9 cellular contexts compared by ENCODE assay signal in the genomic region with DNA sequence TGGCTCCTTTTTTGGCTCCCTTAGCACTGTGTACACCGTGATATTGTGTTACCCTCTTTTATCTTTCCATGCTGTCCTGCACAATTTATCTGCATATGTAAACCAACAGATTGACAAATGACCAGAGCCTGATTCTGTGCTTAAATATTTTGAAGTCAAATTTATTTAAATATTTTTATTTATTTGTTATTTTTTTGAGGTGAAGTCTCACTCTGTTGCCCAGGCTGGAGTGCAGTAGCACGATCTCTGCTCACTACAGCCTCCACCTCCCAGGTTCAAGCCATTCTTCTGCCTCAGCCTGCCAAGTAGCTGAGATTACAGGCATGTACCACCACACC. TPM values are rescaled to one million over a fixed set of nuclear protein-coding genes. Genes with fewer than 3 reads are reported as not detected.
A peak's percentile ranks its signal among the peaks of the same experiment; 100 is the strongest.
DNase-seq lines count a peak whose midpoint lies in the region; ATAC-seq and TF ChIP-seq lines count a peak whose summit lies in the region.
"Had no signal": no experiment of that assay in that cellular context is flagged by ENCODE, and none has a peak within 500 bp of the region (broad histone marks: within the 10 kb centered on the region; RNA-seq: fewer than 3 reads in every experiment).

No MANE protein-coding gene starts in this region.

- no peak overlapping the region for H3K27ac ChIP-seq in CD8-positive, alpha-beta memory T cell (ENCODE audit: low read depth, low read length)
- no peak overlapping the region for H3K27ac ChIP-seq in prostate gland
- H3K27ac ChIP-seq in coronary artery = no peak overlapping the region
- H3K27ac ChIP-seq in gastrocnemius medialis = peak overlapping the region in 2 of 4 donors; percentile 5 to 18
- H3K27ac ChIP-seq: WERI-Rb-1 had no signal

- H3K36me3 ChIP-seq in CD8-positive, alpha-beta memory T cell (ENCODE audit: insufficient read depth, low read length) = peaks cover 32% of the 10 kb centered on the region
- peaks cover 5% of the 10 kb centered on the region for H3K36me3 ChIP-seq in mucosa of descending colon (ENCODE audit: low read depth)
- H3K36me3 ChIP-seq in prostate gland = peaks cover 0 to 4% of the 10 kb centered on the region in 2 donors
- peaks cover 0 to 40% of the 10 kb centered on the region in 2 donors for H3K36me3 ChIP-seq in gastrocnemius medialis

- intact Hi-C loops in mucosa of descending colon (cut with DNase I, micrococcal nuclease) = loop anchor here in 1 of 2 donors (5.0 kb wide), 2 partner anchors 78 to 133 kb away; no protein-coding TSS in a partner anchor
- intact Hi-C loops in prostate gland (cut with DNase I) = loop anchor here (5.0 kb wide), 2 partner anchors 78 to 133 kb away; no protein-coding TSS in a partner anchor
- intact Hi-C loops in gastrocnemius medialis (cut with DNase I; ENCODE audit: low total_unique reads) = loop anchor here (1.0 to 2.0 kb wide), 3 partner anchors 79 to 135 kb away; no protein-coding TSS in a partner anchor

- CTCF ChIA-PET in CD8-positive, alpha-beta memory T cell (lab: Charles Lee) = interaction anchor here (0.7 to 5.4 kb wide), 26 partner anchors 9 to 185 kb away, joined by 3 to 88 read pairs (median 6); partner anchors contain the start of genes PMF1, SEMA4A, SLC25A44 and SMG5
- CTCF ChIA-PET in WTC11 (lab: Charles Lee) = interaction anchor here (0.6 to 10.2 kb wide), 42 partner anchors 12 to 843 kb away, joined by 3 to 358 read pairs (median 6); partner anchors contain the start of genes LMNA, PAQR6, PMF1 and SEMA4A

- H3K4me1 Mint-ChIP-seq in CD8-positive, alpha-beta memory T cell = peaks cover 28 to 43% (median 34%) of the 10 kb centered on the region in 3 donors
- peaks cover 4% of the 10 kb centered on the region for H3K4me1 Mint-ChIP-seq in WTC11

- TF ChIP-seq POLR2A in prostate gland (IDR thresholded peaks at IDR 0.05) = no peak
- no peak for TF ChIP-seq POLR2A in gastrocnemius medialis (IDR thresholded peaks at IDR 0.05)

- no peaks in the 10 kb centered on the region for H3K9me3 ChIP-seq in CD8-positive, alpha-beta memory T cell (ENCODE audit: low read length)
- no peaks in the 10 kb centered on the region for H3K9me3 ChIP-seq in mucosa of descending colon
- no peaks in the 10 kb centered on the region for H3K9me3 ChIP-seq in prostate gland
- no peaks in the 10 kb centered on the region for H3K9me3 ChIP-seq in gastrocnemius medialis

- H3K27me3 ChIP-seq in CD8-positive, alpha-beta memory T cell (ENCODE audit: insufficient read depth, low read length, poor library complexity, severe bottlenecking) = no peaks in the 10 kb centered on the region
- no peaks in the 10 kb centered on the region for H3K27me3 ChIP-seq in prostate gland (replicated peaks; ENCODE audit: insufficient read depth)
- H3K27me3 ChIP-seq in gastrocnemius medialis = no peaks in the 10 kb centered on the region

- no peak overlapping the region for H3K4me3 ChIP-seq in CD8-positive, alpha-beta memory T cell (ENCODE audit: low read length)
- H3K4me3 ChIP-seq in mucosa of descending colon = no peak overlapping the region
- no peak overlapping the region for H3K4me3 ChIP-seq in prostate gland
- no peak overlapping the region for H3K4me3 ChIP-seq in coronary artery
- H3K4me3 ChIP-seq in gastrocnemius medialis = no peak overlapping the region

- 14% methylated on average over 2 of the region's 2 CpGs for WGBS in prostate gland

- H3K4me3 Mint-ChIP-seq in CD8-positive, alpha-beta memory T cell = peak overlapping the region in 1 of 7 donors; percentile 3
- H3K4me3 Mint-ChIP-seq in WTC11 = no peak overlapping the region

- H3K27me3 Mint-ChIP-seq in CD8-positive, alpha-beta memory T cell = no peaks in the 10 kb centered on the region
- no peaks in the 10 kb centered on the region for H3K27me3 Mint-ChIP-seq in WTC11 (ENCODE audit: low read depth)

- H3K36me3 Mint-ChIP-seq in CD8-positive, alpha-beta memory T cell = peaks cover 6 to 63% (median 22%) of the 10 kb centered on the region in 3 donors
- peaks cover 51% of the 10 kb centered on the region for H3K36me3 Mint-ChIP-seq in WTC11

- in situ Hi-C loops in gastrocnemius medialis (cut with MboI; ENCODE audit: low sequenced_read_pairs in 4 of 4) = loop anchor here in 3 of 4 donors (5.0 kb wide), 2 partner anchors 78 to 138 kb away; no protein-coding TSS in a partner anchor

- no peak for TF ChIP-seq CTCF in WTC11 (IDR thresholded peaks at IDR 0.05)
- TF ChIP-seq CTCF in mucosa of descending colon (IDR thresholded peaks at IDR 0.05) = peak; percentile 5
- no peak for TF ChIP-seq CTCF in prostate gland (IDR thresholded peaks at IDR 0.05)
- TF ChIP-seq CTCF in coronary artery (IDR thresholded peaks at IDR 0.05) = no peak
- peak in 2 of 5 experiments; percentile 5 to 8 for TF ChIP-seq CTCF in gastrocnemius medialis (IDR thresholded peaks at IDR 0.05 in 4 of 5, conservative IDR thresholded peaks at IDR 0.05 in 1 of 5)

- peak overlapping the region; percentile 3 to 77 (median 42) for H3K27ac Mint-ChIP-seq in CD8-positive, alpha-beta memory T cell
- H3K27ac Mint-ChIP-seq in WTC11 = peak overlapping the region; percentile 42

- DNase-seq in CD8-positive, alpha-beta memory T cell = no peak
- DNase-seq in WTC11 (ENCODE audit: low spot score) = no peak
- DNase-seq in mucosa of descending colon = no peak
- no peak for DNase-seq in prostate gland (ENCODE audit: low spot score)
- DNase-seq in coronary artery (ENCODE audit: low spot score) = no peak
- no peak for DNase-seq in gastrocnemius medialis

- ATAC-seq in GM21515 (IDR thresholded peaks at IDR 0.05; ENCODE audit: unreplicated experiment) (peak; percentile 6), WTC11 (no peak), mucosa of descending colon (no peak), HG02840 (IDR thresholded peaks at IDR 0.05; ENCODE audit: low FRiP score, unreplicated experiment) (no peak), gastrocnemius medialis (no peak)

- POLR2A ChIA-PET in CD8-positive, alpha-beta memory T cell (lab: Charles Lee) = interaction anchor here (0.6 to 1.3 kb wide), 4 partner anchors 13 to 135 kb away, joined by 3 to 8 read pairs (median 5); partner anchors contain the start of genes PMF1, SLC25A44 and SMG5
- POLR2A ChIA-PET in WTC11 (lab: Charles Lee) = interaction anchor here (1.0 to 1.5 kb wide), 3 partner anchors 13 to 84 kb away, joined by 5 to 10 read pairs (median 10); partner anchors contain the start of gene PMF1

- H3K9me3 Mint-ChIP-seq in CD8-positive, alpha-beta memory T cell = no peaks in the 10 kb centered on the region
- H3K9me3 Mint-ChIP-seq in WTC11 = no peaks in the 10 kb centered on the region

- no peaks in the 10 kb centered on the region for H3K4me1 ChIP-seq in CD8-positive, alpha-beta memory T cell (ENCODE audit: insufficient read depth, low read length)
- no peaks in the 10 kb centered on the region for H3K4me1 ChIP-seq in mucosa of descending colon (ENCODE audit: low read depth)
- no peaks in the 10 kb centered on the region for H3K4me1 ChIP-seq in prostate gland (replicated peaks)
- peaks cover 0 to 5% of the 10 kb centered on the region in 2 donors for H3K4me1 ChIP-seq in gastrocnemius medialis

TF ChIP-seq in WTC11, 78 proteins besides CTCF, POLR2A, EP300 and RAD21 (continues in another document):
- TF ChIP-seq ZNF263 (CRISPR knock-in tag; IDR thresholded peaks at IDR 0.05; ENCODE audit: low read depth) (no peak), ZNF671 (CRISPR knock-in tag; IDR thresholded peaks at IDR 0.05) (no peak), HMGA2 (CRISPR knock-in tag; IDR thresholded peaks at IDR 0.05) (no peak), ZNF219 (CRISPR knock-in tag; IDR thresholded peaks at IDR 0.05; ENCODE audit: borderline replicate concordance) (no peak), GABPB1 (CRISPR knock-in tag; IDR thresholded peaks at IDR 0.05) (no peak), MYBL2 (CRISPR knock-in tag; IDR thresholded peaks at IDR 0.05) (no peak), ZNF138 (CRISPR knock-in tag; conservative IDR thresholded peaks at IDR 0.05) (no peak)

RNA-seq across cellular contexts. Expression of gene PMF1, which starts 12.8 kb away (rescaled TPM):
- 10 to 100 TPM; 85.9 to 88.3 TPM for total RNA-seq in CD8-positive, alpha-beta memory T cell
- 83.3 TPM for polyA plus RNA-seq in CD8-positive, alpha-beta memory T cell
- total RNA-seq in WTC11 (2021) (112 to 129 TPM (median 115 TPM) in 3 replicates), mucosa of descending colon (10 to 100 TPM; 38.1 to 46.8 (median 43.6) TPM), prostate gland (100 to 1,000 TPM in 1 of 2 donors, 10 to 100 TPM in 1; 64.6 to 125 TPM), gastrocnemius medialis (100 to 1,000 TPM in 2 of 4 donors, 10 to 100 TPM in 2; 73.3 to 119 (median 89.9) TPM)

RNA-seq across cellular contexts. Expression of gene BGLAP, which starts 16.3 kb away (rescaled TPM):
- total RNA-seq in CD8-positive, alpha-beta memory T cell = 1 to 10 TPM in 1 of 2 experiments, under 1 TPM in 1; 0.97 to 1.5 TPM
- polyA plus RNA-seq in CD8-positive, alpha-beta memory T cell = not detected
- 2.3 to 3.8 TPM (median 2.6 TPM) in 3 replicates for total RNA-seq in WTC11 (2021)
- total RNA-seq in mucosa of descending colon = 1 to 10 TPM; 1.4 to 4.6 (median 2.4) TPM
- 1 to 10 TPM; 1.8 to 5.7 TPM for total RNA-seq in prostate gland
- total RNA-seq in gastrocnemius medialis = not detected

RNA-seq across cellular contexts. Expression of gene PAQR6, which starts 22.2 kb away (rescaled TPM):
- total RNA-seq in CD8-positive, alpha-beta memory T cell = 1 to 10 TPM; 1.9 TPM
- 0.53 TPM for polyA plus RNA-seq in CD8-positive, alpha-beta memory T cell
- total RNA-seq in WTC11 (2021) = 5.9 to 7.9 TPM (median 6.5 TPM) in 3 replicates
- total RNA-seq in mucosa of descending colon = 1 to 10 TPM; 1.5 to 6.2 (median 1.9) TPM
- 1 to 10 TPM; 2.8 to 8.6 TPM for total RNA-seq in prostate gland
- total RNA-seq in gastrocnemius medialis = under 1 TPM in 2 of 4 donors, not detected in 2; 0.16 to 0.46 TPM

RNA-seq across cellular contexts. Expression of gene SLC25A44, which starts 31.7 kb away (rescaled TPM):
- 10 to 100 TPM; 30.8 to 32.4 TPM for total RNA-seq in CD8-positive, alpha-beta memory T cell
- polyA plus RNA-seq in CD8-positive, alpha-beta memory T cell = 21.4 TPM
- total RNA-seq in WTC11 (2021) (17.9 to 29.1 TPM (median 19.7 TPM) in 3 replicates), mucosa of descending colon (10 to 100 TPM; 19.8 to 31.1 (median 24.8) TPM), prostate gland (10 to 100 TPM; 14.2 to 16.5 TPM), gastrocnemius medialis (10 to 100 TPM in 3 of 4 donors, 1 to 10 TPM in 1; 9.2 to 19.5 (median 18.5) TPM)

RNA-seq across cellular contexts. Expression of gene SMG5, which starts 57.0 kb away (rescaled TPM):
- total RNA-seq in CD8-positive, alpha-beta memory T cell = 100 to 1,000 TPM; 110 to 117 TPM
- 27.3 TPM for polyA plus RNA-seq in CD8-positive, alpha-beta memory T cell
- total RNA-seq in WTC11 (2021) (87.7 to 109 TPM (median 91.1 TPM) in 3 replicates), mucosa of descending colon (10 to 100 TPM; 72.9 to 89.5 (median 81.1) TPM), prostate gland (100 to 1,000 TPM in 1 of 2 donors, 10 to 100 TPM in 1; 49.1 to 113 TPM), gastrocnemius medialis (10 to 100 TPM; 47.4 to 83.1 (median 62.7) TPM)
